Comparison of ENCODE assay signal across 1 cellular context in the genomic region with DNA sequence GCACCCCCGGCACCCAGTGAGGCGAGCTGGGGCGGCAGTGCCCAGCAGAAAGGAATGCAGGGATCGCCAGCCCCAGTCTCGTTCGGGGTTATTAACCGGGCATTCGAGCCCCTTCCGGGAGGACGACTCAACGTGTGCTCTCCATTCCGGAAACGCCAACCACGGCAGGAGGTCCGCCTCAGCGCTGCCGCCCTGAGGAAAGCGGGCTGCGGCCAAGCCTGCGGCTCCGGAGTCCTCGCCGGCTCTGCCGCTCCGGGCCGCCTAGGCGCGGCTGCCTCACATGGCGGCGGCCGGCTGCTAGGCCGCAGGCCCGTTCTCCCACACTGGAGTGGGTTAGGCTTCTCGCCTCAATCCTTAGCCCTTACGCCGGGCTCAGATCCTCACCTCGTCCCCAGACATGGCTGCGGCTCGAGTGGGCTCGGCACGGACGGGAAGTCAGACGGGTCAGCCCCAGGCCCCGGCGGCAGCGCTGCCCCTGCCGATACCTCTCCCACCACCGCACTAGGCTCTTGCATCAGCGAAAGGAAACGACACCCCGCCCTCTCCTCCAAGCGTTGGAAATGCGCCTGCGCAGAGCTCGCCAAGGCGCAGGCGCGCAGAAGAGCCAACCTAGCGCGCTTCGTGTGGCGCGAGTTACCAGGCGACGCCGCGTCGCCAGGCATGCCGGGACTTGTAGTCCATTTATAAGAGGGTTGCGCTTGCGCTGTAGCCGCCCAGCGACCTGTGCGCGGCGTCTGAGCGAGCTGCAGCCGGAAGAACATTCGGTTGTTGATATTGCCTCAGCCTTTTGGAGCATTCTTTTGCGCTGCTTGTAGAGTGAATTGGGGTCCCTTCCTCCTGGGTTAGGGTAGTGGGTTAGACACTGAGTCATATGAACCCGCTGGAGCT.
TF ChIP-seq lines count a peak whose summit lies in the region.

A gene with protein sequence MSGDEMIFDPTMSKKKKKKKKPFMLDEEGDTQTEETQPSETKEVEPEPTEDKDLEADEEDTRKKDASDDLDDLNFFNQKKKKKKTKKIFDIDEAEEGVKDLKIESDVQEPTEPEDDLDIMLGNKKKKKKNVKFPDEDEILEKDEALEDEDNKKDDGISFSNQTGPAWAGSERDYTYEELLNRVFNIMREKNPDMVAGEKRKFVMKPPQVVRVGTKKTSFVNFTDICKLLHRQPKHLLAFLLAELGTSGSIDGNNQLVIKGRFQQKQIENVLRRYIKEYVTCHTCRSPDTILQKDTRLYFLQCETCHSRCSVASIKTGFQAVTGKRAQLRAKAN (minus strand): TSS at position 532 of the 888 bp plus-strand sequence. CDS start 133 bp downstream, at position 399.

TF ChIP-seq in HepG2, 621 proteins besides CTCF, POLR2A, EP300 and RAD21 (continued from another document and continues in another):
- TF ChIP-seq, protein P1, sequence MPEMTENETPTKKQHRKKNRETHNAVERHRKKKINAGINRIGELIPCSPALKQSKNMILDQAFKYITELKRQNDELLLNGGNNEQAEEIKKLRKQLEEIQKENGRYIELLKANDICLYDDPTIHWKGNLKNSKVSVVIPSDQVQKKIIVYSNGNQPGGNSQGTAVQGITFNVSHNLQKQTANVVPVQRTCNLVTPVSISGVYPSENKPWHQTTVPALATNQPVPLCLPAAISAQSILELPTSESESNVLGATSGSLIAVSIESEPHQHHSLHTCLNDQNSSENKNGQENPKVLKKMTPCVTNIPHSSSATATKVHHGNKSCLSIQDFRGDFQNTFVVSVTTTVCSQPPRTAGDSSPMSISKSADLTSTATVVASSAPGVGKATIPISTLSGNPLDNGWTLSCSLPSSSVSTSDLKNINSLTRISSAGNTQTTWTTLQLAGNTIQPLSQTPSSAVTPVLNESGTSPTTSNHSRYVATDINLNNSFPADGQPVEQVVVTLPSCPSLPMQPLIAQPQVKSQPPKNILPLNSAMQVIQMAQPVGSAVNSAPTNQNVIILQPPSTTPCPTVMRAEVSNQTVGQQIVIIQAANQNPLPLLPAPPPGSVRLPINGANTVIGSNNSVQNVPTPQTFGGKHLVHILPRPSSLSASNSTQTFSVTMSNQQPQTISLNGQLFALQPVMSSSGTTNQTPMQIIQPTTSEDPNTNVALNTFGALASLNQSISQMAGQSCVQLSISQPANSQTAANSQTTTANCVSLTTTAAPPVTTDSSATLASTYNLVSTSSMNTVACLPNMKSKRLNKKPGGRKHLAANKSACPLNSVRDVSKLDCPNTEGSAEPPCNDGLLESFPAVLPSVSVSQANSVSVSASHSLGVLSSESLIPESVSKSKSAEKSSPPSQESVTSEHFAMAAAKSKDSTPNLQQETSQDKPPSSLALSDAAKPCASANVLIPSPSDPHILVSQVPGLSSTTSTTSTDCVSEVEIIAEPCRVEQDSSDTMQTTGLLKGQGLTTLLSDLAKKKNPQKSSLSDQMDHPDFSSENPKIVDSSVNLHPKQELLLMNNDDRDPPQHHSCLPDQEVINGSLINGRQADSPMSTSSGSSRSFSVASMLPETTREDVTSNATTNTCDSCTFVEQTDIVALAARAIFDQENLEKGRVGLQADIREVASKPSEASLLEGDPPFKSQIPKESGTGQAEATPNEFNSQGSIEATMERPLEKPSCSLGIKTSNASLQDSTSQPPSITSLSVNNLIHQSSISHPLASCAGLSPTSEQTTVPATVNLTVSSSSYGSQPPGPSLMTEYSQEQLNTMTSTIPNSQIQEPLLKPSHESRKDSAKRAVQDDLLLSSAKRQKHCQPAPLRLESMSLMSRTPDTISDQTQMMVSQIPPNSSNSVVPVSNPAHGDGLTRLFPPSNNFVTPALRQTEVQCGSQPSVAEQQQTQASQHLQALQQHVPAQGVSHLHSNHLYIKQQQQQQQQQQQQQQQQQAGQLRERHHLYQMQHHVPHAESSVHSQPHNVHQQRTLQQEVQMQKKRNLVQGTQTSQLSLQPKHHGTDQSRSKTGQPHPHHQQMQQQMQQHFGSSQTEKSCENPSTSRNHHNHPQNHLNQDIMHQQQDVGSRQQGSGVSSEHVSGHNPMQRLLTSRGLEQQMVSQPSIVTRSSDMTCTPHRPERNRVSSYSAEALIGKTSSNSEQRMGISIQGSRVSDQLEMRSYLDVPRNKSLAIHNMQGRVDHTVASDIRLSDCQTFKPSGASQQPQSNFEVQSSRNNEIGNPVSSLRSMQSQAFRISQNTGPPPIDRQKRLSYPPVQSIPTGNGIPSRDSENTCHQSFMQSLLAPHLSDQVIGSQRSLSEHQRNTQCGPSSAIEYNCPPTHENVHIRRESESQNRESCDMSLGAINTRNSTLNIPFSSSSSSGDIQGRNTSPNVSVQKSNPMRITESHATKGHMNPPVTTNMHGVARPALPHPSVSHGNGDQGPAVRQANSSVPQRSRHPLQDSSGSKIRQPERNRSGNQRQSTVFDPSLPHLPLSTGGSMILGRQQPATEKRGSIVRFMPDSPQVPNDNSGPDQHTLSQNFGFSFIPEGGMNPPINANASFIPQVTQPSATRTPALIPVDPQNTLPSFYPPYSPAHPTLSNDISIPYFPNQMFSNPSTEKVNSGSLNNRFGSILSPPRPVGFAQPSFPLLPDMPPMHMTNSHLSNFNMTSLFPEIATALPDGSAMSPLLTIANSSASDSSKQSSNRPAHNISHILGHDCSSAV (CRISPR knock-in tag; IDR thresholded peaks at IDR 0.05; ENCODE audit: borderline replicate concordance), result peak; percentile 51; the same call in 1 of the 2 replicates
- TF ChIP-seq ZNF276 (CRISPR knock-in tag; IDR thresholded peaks at IDR 0.05; ENCODE audit: low read depth), result peak; percentile 92
- peak; percentile 86 for TF ChIP-seq CBFB (CRISPR knock-in tag; IDR thresholded peaks at IDR 0.05)
- TF ChIP-seq SIN3A (IDR thresholded peaks at IDR 0.05; ENCODE audit: borderline replicate concordance, low read depth, low read length), result peak; percentile 84; the same call in 1 of the 2 replicates
- TF ChIP-seq ZNF484 (CRISPR knock-in tag; IDR thresholded peaks at IDR 0.05; ENCODE audit: borderline replicate concordance, low read depth), result peak; percentile 77; the same call in 1 of the 2 replicates
- TF ChIP-seq ZKSCAN1 (IDR thresholded peaks at IDR 0.05; ENCODE audit: low read length), result no peak
- peak; percentile 66 for TF ChIP-seq ZBTB14 (CRISPR knock-in tag; IDR thresholded peaks at IDR 0.05)
- no peak for TF ChIP-seq ZFP36 (IDR thresholded peaks at IDR 0.05; ENCODE audit: borderline replicate concordance, low read depth, low read length, partially characterized antibody)
- TF ChIP-seq NCOA5 (CRISPR knock-in tag; IDR thresholded peaks at IDR 0.05), result no peak
- peak; percentile 92 for TF ChIP-seq ZNF335 (CRISPR knock-in tag; IDR thresholded peaks at IDR 0.05)
- peak; percentile 90 for TF ChIP-seq ZBTB39 (CRISPR knock-in tag; IDR thresholded peaks at IDR 0.05)
- TF ChIP-seq GATAD2A (CRISPR knock-in tag; IDR thresholded peaks at IDR 0.05), result no peak; the same call in 1 of the 2 replicates
- TF ChIP-seq DNMT1 (CRISPR knock-in tag; IDR thresholded peaks at IDR 0.05), result peak; percentile 100
- peak; percentile 82 for TF ChIP-seq ETV5 (CRISPR knock-in tag; IDR thresholded peaks at IDR 0.05; ENCODE audit: borderline replicate concordance)
- peak; percentile 99 for TF ChIP-seq SRY (CRISPR knock-in tag; IDR thresholded peaks at IDR 0.05)
- TF ChIP-seq SOX6 (IDR thresholded peaks at IDR 0.05), result no peak
- peak; percentile 83 for TF ChIP-seq SOX6 (CRISPR knock-in tag; IDR thresholded peaks at IDR 0.05)
- peak; percentile 88 for TF ChIP-seq ZNF709 (CRISPR knock-in tag; IDR thresholded peaks at IDR 0.05)
- TF ChIP-seq SMC3 (IDR thresholded peaks at IDR 0.05; ENCODE audit: low read length), result no peak; the same call in 1 of the 2 replicates
- TF ChIP-seq MEIS2 (CRISPR knock-in tag; IDR thresholded peaks at IDR 0.05), result no peak; the same call in 1 of the 2 replicates
- no peak for TF ChIP-seq IKZF1 (IDR thresholded peaks at IDR 0.05)
- TF ChIP-seq PAF1 (CRISPR knock-in tag; IDR thresholded peaks at IDR 0.05), result no peak; the same call in 1 of the 2 replicates
- TF ChIP-seq ETS1 (CRISPR knock-in tag; IDR thresholded peaks at IDR 0.05), result peak; percentile 83; the same call in 1 of the 2 replicates
- 0 out of 2 replicates have a peak, but pooled peaks have one; percentile 75 for TF ChIP-seq MTA1 (CRISPR knock-in tag; IDR thresholded peaks at IDR 0.05; ENCODE audit: borderline replicate concordance)
- TF ChIP-seq SRF (IDR thresholded peaks at IDR 0.05; ENCODE audit: low read depth, low read length), result peak; percentile 62
- TF ChIP-seq, protein P2, sequence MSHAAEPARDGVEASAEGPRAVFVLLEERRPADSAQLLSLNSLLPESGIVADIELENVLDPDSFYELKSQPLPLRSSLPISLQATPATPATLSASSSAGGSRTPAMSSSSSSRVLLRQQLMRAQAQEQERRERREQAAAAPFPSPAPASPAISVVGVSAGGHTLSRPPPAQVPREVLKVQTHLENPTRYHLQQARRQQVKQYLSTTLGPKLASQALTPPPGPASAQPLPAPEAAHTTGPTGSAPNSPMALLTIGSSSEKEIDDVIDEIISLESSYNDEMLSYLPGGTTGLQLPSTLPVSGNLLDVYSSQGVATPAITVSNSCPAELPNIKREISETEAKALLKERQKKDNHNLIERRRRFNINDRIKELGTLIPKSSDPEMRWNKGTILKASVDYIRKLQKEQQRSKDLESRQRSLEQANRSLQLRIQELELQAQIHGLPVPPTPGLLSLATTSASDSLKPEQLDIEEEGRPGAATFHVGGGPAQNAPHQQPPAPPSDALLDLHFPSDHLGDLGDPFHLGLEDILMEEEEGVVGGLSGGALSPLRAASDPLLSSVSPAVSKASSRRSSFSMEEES (CRISPR knock-in tag; IDR thresholded peaks at IDR 0.05), result no peak; the same call in 1 of the 2 replicates
- TF ChIP-seq ZNF766 (CRISPR knock-in tag; IDR thresholded peaks at IDR 0.05; ENCODE audit: borderline replicate concordance), result peak; percentile 98
- TF ChIP-seq, protein P3, sequence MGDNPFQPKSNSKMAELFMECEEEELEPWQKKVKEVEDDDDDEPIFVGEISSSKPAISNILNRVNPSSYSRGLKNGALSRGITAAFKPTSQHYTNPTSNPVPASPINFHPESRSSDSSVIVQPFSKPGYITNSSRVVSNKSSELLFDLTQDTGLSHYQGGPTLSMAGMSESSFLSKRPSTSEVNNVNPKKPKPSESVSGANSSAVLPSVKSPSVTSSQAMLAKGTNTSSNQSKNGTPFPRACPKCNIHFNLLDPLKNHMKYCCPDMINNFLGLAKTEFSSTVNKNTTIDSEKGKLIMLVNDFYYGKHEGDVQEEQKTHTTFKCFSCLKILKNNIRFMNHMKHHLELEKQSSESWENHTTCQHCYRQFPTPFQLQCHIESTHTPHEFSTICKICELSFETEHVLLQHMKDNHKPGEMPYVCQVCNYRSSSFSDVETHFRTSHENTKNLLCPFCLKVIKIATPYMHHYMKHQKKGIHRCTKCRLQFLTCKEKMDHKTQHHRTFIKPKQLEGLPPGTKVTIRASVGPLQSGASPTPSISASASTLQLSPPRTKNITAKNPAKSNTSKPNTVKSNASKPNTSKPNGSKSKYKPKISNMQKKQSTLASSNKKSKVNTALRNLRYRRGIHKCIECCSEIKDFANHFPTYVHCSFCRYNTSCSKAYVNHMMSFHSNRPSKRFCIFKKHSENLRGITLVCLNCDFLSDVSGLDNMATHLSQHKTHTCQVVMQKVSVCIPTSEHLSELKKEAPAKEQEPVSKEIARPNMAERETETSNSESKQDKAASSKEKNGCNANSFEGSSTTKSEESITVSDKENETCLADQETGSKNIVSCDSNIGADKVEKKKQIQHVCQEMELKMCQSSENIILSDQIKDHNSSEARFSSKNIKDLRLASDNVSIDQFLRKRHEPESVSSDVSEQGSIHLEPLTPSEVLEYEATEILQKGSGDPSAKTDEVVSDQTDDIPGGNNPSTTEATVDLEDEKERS (CRISPR knock-in tag; IDR thresholded peaks at IDR 0.05), result peak; percentile 42; the same call in 1 of the 2 replicates
- peak; percentile 98 for TF ChIP-seq TSC22D2 (CRISPR knock-in tag; IDR thresholded peaks at IDR 0.05; ENCODE audit: borderline replicate concordance)
- peak; percentile 86 for TF ChIP-seq ZNF616 (CRISPR knock-in tag; IDR thresholded peaks at IDR 0.05; ENCODE audit: low read depth)
- TF ChIP-seq KLF12 (CRISPR knock-in tag; IDR thresholded peaks at IDR 0.05; ENCODE audit: borderline replicate concordance), result peak; percentile 71; the same call in 1 of the 2 replicates
